Comparison of ENCODE assay signal across 16 cellular contexts in genomic region chr12:92446082-92446460, GRCh38.
DNase-seq lines count a peak whose midpoint lies in the region; ATAC-seq, FAIRE-seq and TF ChIP-seq lines count a peak whose summit lies in the region.
"Had no signal": no experiment of that assay in that cellular context is flagged by ENCODE, and none has a peak within 500 bp of the region (broad histone marks: within the 10 kb centered on the region; RNA-seq: fewer than 3 reads in every experiment).

No MANE protein-coding gene starts in this region.

- H3K4me3 ChIP-seq in adrenal gland (no peak overlapping the region), small intestine (ENCODE audit: low read depth in 1 of 2, low read length in 2 of 2) (no peak overlapping the region)
- H3K4me3 ChIP-seq: K562 had no signal

- no peaks in the 10 kb centered on the region for H3K36me3 ChIP-seq in adrenal gland (replicated peaks in 1 of 2)
- H3K36me3 ChIP-seq in small intestine (ENCODE audit: control insufficient read depth in 2 of 2, insufficient read depth in 2 of 2, low read length in 2 of 2): no peaks in the 10 kb centered on the region

- H3K27ac ChIP-seq in adrenal gland (peak overlapping the region in 3 of 5 donors; percentile 24 to 60 (median 56)), small intestine (ENCODE audit: low read depth in 1 of 2, low read length in 1 of 2) (peak overlapping the region in 1 of 2 donors; percentile 13)
- H3K27ac ChIP-seq: C4-2B had no signal

- TF ChIP-seq POLR2A in adrenal gland (IDR thresholded peaks at IDR 0.05): no peak

- TF ChIP-seq CTCF in adrenal gland (IDR thresholded peaks at IDR 0.05): no peak

- H3K27me3 ChIP-seq in adrenal gland (no peaks in the 10 kb centered on the region), small intestine (ENCODE audit: control insufficient read depth in 2 of 2, insufficient read depth in 2 of 2, low read length in 2 of 2) (peaks cover 0 to 1% of the 10 kb centered on the region in 2 donors)

- no peak for DNase-seq in adrenal gland
- peak; percentile 80 for DNase-seq in small intestine
- DNase-seq in activated naive CD4-positive, alpha-beta T cell treated with Interleukin-2 at 50 U/mL for 16 hours: no peak
- DNase-seq in NK-92 treated with Interleukin-12 subunit alpha and Interleukin-12 subunit beta, amount 100 ng/mL, for 24 hours (lab: John Stamatoyannopoulos, UW): no peak
- DNase-seq: activated CD4-positive, alpha-beta T cell treated with anti-CD3 and anti-CD28 coated beads for 48 hours; NCI-H1694; posterior cingulate gyrus; SW 1271 had no signal

- H3K4me1 ChIP-seq in adrenal gland (replicated peaks in 1 of 2) (peaks cover 9 to 14% of the 10 kb centered on the region in 2 donors), small intestine (ENCODE audit: control insufficient read depth in 2 of 2, insufficient read depth in 1 of 2, low read depth in 1 of 2, low read length in 1 of 2) (peaks cover 2 to 5% of the 10 kb centered on the region in 2 donors)

- 88 to 100% (median 98%) methylated on average over 1 of the region's 1 CpG for WGBS in adrenal gland, 4 donors
- 81 to 92% (median 86%) methylated on average over 1 of the region's 1 CpG for WGBS in small intestine, 3 donors

- peak; percentile 10 for FAIRE-seq in small intestine (lab: Jason Lieb, UNC)
- FAIRE-seq: H54, K562 had no signal

- H3K9me3 ChIP-seq in adrenal gland (replicated peaks in 1 of 3) (no peaks in the 10 kb centered on the region), small intestine (ENCODE audit: control insufficient read depth, low read depth) (no peaks in the 10 kb centered on the region)

- ATAC-seq in GM18870 (IDR thresholded peaks at IDR 0.05; ENCODE audit: unreplicated experiment): peak; percentile 5
- ATAC-seq in HG02938 (IDR thresholded peaks at IDR 0.05; ENCODE audit: unreplicated experiment): peak; percentile 4
- ATAC-seq in GM19397 (IDR thresholded peaks at IDR 0.05; ENCODE audit: unreplicated experiment): no peak
- ATAC-seq in GM19351 (IDR thresholded peaks at IDR 0.05; ENCODE audit: unreplicated experiment): no peak
- ATAC-seq: activated T-helper 17 cell treated with anti-CD3 and anti-CD28 coated beads, Interleukin-2, amount 50 U/mL, for 72 hours; K562 had no signal

- intact Hi-C loops in adrenal gland (cut with DNase I): no loop called here

Comparison
In these comparisons a context has a peak if more than half of its experiments do, and no peak if none do; other contexts are left out.
1. ATAC-seq: peak in GM18870 (single experiment) and HG02938 (single experiment); none in GM19397 (single experiment) and GM19351 (single experiment).